ENCODE assay signal across 2 cellular contexts in genomic region chr1:201982923-201983805, GRCh38.
TF ChIP-seq lines count a peak whose summit lies in the region.

No MANE protein-coding gene starts in this region.

TF ChIP-seq in GM23338, 12 proteins besides CTCF, POLR2A, EP300 and RAD21 (continued from another document):
- TF ChIP-seq CREB1 (CRISPR knock-in tag; IDR thresholded peaks at IDR 0.05; ENCODE audit: low read depth) = no peak

TF ChIP-seq in SK-N-SH, 30 proteins besides CTCF, POLR2A, EP300 and RAD21 (continued from another document):
- TF ChIP-seq ZBTB33 (IDR thresholded peaks at IDR 0.05; ENCODE audit: borderline replicate concordance, low read depth) = no peak
- TF ChIP-seq MXI1 (IDR thresholded peaks at IDR 0.05; ENCODE audit: low read depth, low read length) = no peak
- peak; percentile 51; the same call in 1 of the 2 replicates for TF ChIP-seq TAF1 (IDR thresholded peaks at IDR 0.05; ENCODE audit: borderline replicate concordance, low read depth, low read length)
- TF ChIP-seq POLR2AphosphoS5 (IDR thresholded peaks at IDR 0.05; ENCODE audit: low read depth, low read length) = peak; percentile 65
- peak; percentile 69 for TF ChIP-seq GABPA (IDR thresholded peaks at IDR 0.05; ENCODE audit: low read depth)
- TF ChIP-seq MAX (IDR thresholded peaks at IDR 0.05; ENCODE audit: low read depth) = 0 out of 2 replicates have a peak, but pooled peaks have one; percentile 44
- TF ChIP-seq RFX5 (IDR thresholded peaks at IDR 0.05; ENCODE audit: low read length) = no peak
- peak; percentile 62; the same call in 1 of the 2 replicates for TF ChIP-seq ELF1 (IDR thresholded peaks at IDR 0.05)
- TF ChIP-seq NRF1 (IDR thresholded peaks at IDR 0.05; ENCODE audit: low read depth, low read length) = no peak
- TF ChIP-seq CHD2 (IDR thresholded peaks at IDR 0.05; ENCODE audit: low read length, partially characterized antibody) = no peak
- TF ChIP-seq TEAD4 (IDR thresholded peaks at IDR 0.05; ENCODE audit: borderline replicate concordance, insufficient read depth) = no peak
- TF ChIP-seq REST (IDR thresholded peaks at IDR 0.05; ENCODE audit: low read depth, low read length) = no peak
- peak; percentile 68; the same call in 1 of the 2 replicates for TF ChIP-seq SIN3A (IDR thresholded peaks at IDR 0.05; ENCODE audit: borderline replicate concordance, low read depth, low read length)
- no peak for TF ChIP-seq JUND (IDR thresholded peaks at IDR 0.05)
